8 cellular contexts compared by ENCODE assay signal in genomic region chr9:121201045-121201737, GRCh38. TPM values are rescaled to one million over a fixed set of nuclear protein-coding genes. Genes with fewer than 3 reads are reported as not detected.
DNase-seq lines count a peak whose midpoint lies in the region; ATAC-seq lines count a peak whose summit lies in the region.

No MANE protein-coding gene starts in this region.

- no peaks in the 10 kb centered on the region for H3K27me3 ChIP-seq in duodenal mucosa (ENCODE audit: control insufficient read depth in 1 of 2, insufficient read depth in 2 of 2, low read length in 2 of 2)

- H3K27me3 Mint-ChIP-seq in activated CD4-positive, alpha-beta T cell treated with anti-CD3 and anti-CD28 coated beads, Interleukin-2, amount 10 ng/mL, durations not matched to agents 7 days and 5 days, result no peaks in the 10 kb centered on the region

- peak; percentile 19 for DNase-seq in Ammon's horn (ENCODE audit: low spot score)
- peak; percentile 48 for DNase-seq in activated CD4-positive, alpha-beta T cell treated with anti-CD3 and anti-CD28 coated beads, Interleukin-2, amount 10 ng/mL, durations not matched to agents 7 days and 5 days
- peak; percentile 90 for DNase-seq in mesenteric fat pad (ENCODE audit: low spot score)
- DNase-seq in stimulated activated CD8-positive, alpha-beta memory T cell treated with anti-CD3 and anti-CD28 coated beads, Interleukin-4, amount 100 ng/mL, for 24 hours (ENCODE audit: low read depth), result peak; percentile 36
- no peak for DNase-seq in NCI-H2171 treated with DMSO at 0.1 percent for 48 hours (lab: John Stamatoyannopoulos, UW)

- H3K27ac Mint-ChIP-seq in activated CD4-positive, alpha-beta T cell treated with anti-CD3 and anti-CD28 coated beads, Interleukin-2, amount 10 ng/mL, durations not matched to agents 7 days and 5 days, result peak overlapping the region; percentile 93

- peaks cover 2% of the 10 kb centered on the region for H3K9me3 Mint-ChIP-seq in activated CD4-positive, alpha-beta T cell treated with anti-CD3 and anti-CD28 coated beads, Interleukin-2, amount 10 ng/mL, durations not matched to agents 7 days and 5 days

- peaks cover 45 to 47% of the 10 kb centered on the region in 2 donors for H3K4me1 ChIP-seq in duodenal mucosa (ENCODE audit: control insufficient read depth in 1 of 2, insufficient read depth in 2 of 2, low read length in 2 of 2)

- H3K4me1 Mint-ChIP-seq in activated CD4-positive, alpha-beta T cell treated with anti-CD3 and anti-CD28 coated beads, Interleukin-2, amount 10 ng/mL, durations not matched to agents 7 days and 5 days, result peaks cover 55% of the 10 kb centered on the region

- H3K9me3 ChIP-seq in duodenal mucosa (ENCODE audit: control insufficient read depth in 1 of 2, low read length in 2 of 2), result no peaks in the 10 kb centered on the region

- peak overlapping the region; percentile 74 to 83 for H3K4me3 ChIP-seq in duodenal mucosa (ENCODE audit: low read depth in 1 of 2, low read length in 2 of 2)

- H3K4me3 Mint-ChIP-seq in activated CD4-positive, alpha-beta T cell treated with anti-CD3 and anti-CD28 coated beads, Interleukin-2, amount 10 ng/mL, durations not matched to agents 7 days and 5 days, result peak overlapping the region; percentile 96

- POLR2A ChIA-PET in activated CD4-positive, alpha-beta T cell treated with anti-CD3 and anti-CD28 coated beads, Interleukin-2, amount 10 ng/mL, durations not matched to agents 7 days and 5 days (lab: Charles Lee), result no interaction called here

- ATAC-seq in GM19372 (IDR thresholded peaks at IDR 0.05; ENCODE audit: low read depth, unreplicated experiment) (peak; percentile 19), HG03520 (IDR thresholded peaks at IDR 0.05; ENCODE audit: unreplicated experiment) (peak; percentile 16)

- H3K36me3 Mint-ChIP-seq in activated CD4-positive, alpha-beta T cell treated with anti-CD3 and anti-CD28 coated beads, Interleukin-2, amount 10 ng/mL, durations not matched to agents 7 days and 5 days (ENCODE audit: low read depth), result peaks cover 14% of the 10 kb centered on the region

- H3K27ac ChIP-seq in duodenal mucosa (ENCODE audit: low read depth, low read length), result peak overlapping the region; percentile 97

- CTCF ChIA-PET in activated CD4-positive, alpha-beta T cell treated with anti-CD3 and anti-CD28 coated beads, Interleukin-2, amount 10 ng/mL, durations not matched to agents 7 days and 5 days (lab: Charles Lee), result interaction anchor here (0.7 to 3.7 kb wide), 9 partner anchors 9 to 190 kb away, joined by 3 to 16 read pairs (median 3); no protein-coding TSS in a partner anchor

- H3K36me3 ChIP-seq in duodenal mucosa (ENCODE audit: control insufficient read depth in 1 of 2, insufficient read depth in 2 of 2, low read length in 2 of 2), result no peaks in the 10 kb centered on the region

- peak overlapping the region; percentile 66 to 69 for H3K9ac ChIP-seq in duodenal mucosa (ENCODE audit: low read depth in 1 of 2, low read length in 2 of 2)

RNA-seq across cellular contexts. Expression of gene RAB14, which starts 0.5 kb away (rescaled TPM):
- total RNA-seq in activated CD4-positive, alpha-beta T cell treated with anti-CD3 and anti-CD28 coated beads, Interleukin-2, amount 10 ng/mL, durations not matched to agents 7 days and 5 days, result 10 to 100 TPM; 65.8 to 66.6 TPM
- 56.9 TPM for total RNA-seq in mesenteric fat pad
